1 cellular context compared by ENCODE assay signal in the genomic region with DNA sequence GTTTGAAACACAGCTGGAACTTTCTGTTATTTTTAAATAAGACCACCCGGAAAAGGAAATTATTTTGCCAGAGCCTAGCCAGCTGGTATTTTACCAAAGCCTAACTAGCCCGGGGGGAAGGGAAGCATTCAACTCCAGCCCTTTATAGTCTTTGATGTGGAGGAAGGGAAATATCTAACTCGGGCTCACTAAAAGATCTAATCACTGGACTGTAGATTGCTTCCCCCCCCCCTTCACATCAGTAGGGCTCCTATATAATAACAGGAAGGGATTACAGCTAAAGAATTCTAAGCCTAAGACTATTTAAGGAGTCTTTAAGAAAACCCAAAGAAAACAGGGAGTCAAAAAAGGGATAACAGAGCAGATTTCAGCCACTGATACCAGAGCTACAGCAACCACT.
TF ChIP-seq lines count a peak whose summit lies in the region.

No MANE protein-coding gene starts in this region.

TF ChIP-seq in GM23338, 12 proteins besides CTCF, POLR2A, EP300 and RAD21 (continued from another document):
- TF ChIP-seq, protein P1, sequence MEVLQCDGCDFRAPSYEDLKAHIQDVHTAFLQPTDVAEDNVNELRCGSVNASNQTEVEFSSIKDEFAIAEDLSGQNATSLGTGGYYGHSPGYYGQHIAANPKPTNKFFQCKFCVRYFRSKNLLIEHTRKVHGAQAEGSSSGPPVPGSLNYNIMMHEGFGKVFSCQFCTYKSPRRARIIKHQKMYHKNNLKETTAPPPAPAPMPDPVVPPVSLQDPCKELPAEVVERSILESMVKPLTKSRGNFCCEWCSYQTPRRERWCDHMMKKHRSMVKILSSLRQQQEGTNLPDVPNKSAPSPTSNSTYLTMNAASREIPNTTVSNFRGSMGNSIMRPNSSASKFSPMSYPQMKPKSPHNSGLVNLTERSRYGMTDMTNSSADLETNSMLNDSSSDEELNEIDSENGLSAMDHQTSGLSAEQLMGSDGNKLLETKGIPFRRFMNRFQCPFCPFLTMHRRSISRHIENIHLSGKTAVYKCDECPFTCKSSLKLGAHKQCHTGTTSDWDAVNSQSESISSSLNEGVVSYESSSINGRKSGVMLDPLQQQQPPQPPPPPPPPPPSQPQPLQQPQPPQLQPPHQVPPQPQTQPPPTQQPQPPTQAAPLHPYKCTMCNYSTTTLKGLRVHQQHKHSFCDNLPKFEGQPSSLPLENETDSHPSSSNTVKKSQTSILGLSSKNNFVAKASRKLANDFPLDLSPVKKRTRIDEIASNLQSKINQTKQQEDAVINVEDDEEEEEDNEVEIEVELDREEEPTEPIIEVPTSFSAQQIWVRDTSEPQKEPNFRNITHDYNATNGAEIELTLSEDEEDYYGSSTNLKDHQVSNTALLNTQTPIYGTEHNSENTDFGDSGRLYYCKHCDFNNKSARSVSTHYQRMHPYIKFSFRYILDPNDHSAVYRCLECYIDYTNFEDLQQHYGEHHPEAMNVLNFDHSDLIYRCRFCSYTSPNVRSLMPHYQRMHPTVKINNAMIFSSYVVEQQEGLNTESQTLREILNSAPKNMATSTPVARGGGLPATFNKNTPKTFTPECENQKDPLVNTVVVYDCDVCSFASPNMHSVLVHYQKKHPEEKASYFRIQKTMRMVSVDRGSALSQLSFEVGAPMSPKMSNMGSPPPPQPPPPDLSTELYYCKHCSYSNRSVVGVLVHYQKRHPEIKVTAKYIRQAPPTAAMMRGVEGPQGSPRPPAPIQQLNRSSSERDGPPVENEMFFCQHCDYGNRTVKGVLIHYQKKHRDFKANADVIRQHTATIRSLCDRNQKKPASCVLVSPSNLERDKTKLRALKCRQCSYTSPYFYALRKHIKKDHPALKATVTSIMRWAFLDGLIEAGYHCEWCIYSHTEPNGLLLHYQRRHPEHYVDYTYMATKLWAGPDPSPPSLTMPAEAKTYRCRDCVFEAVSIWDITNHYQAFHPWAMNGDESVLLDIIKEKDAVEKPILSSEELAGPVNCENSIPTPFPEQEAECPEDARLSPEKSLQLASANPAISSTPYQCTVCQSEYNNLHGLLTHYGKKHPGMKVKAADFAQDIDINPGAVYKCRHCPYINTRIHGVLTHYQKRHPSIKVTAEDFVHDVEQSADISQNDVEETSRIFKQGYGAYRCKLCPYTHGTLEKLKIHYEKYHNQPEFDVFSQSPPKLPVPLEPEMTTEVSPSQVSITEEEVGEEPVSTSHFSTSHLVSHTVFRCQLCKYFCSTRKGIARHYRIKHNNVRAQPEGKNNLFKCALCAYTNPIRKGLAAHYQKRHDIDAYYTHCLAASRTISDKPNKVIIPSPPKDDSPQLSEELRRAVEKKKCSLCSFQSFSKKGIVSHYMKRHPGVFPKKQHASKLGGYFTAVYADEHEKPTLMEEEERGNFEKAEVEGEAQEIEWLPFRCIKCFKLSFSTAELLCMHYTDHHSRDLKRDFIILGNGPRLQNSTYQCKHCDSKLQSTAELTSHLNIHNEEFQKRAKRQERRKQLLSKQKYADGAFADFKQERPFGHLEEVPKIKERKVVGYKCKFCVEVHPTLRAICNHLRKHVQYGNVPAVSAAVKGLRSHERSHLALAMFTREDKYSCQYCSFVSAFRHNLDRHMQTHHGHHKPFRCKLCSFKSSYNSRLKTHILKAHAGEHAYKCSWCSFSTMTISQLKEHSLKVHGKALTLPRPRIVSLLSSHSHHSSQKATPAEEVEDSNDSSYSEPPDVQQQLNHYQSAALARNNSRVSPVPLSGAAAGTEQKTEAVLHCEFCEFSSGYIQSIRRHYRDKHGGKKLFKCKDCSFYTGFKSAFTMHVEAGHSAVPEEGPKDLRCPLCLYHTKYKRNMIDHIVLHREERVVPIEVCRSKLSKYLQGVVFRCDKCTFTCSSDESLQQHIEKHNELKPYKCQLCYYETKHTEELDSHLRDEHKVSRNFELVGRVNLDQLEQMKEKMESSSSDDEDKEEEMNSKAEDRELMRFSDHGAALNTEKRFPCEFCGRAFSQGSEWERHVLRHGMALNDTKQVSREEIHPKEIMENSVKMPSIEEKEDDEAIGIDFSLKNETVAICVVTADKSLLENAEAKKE (CRISPR knock-in tag; IDR thresholded peaks at IDR 0.05): no peak
- TF ChIP-seq JUNB (IDR thresholded peaks at IDR 0.05; ENCODE audit: unreplicated experiment) (no peak), STAT1 (IDR thresholded peaks at IDR 0.05; ENCODE audit: unreplicated experiment) (no peak)
